In genomic region chr1:196609114-196609737, GRCh38 we compare ENCODE assay signal across 1 cellular context.
TF ChIP-seq lines count a peak whose summit lies in the region.

No MANE protein-coding gene starts in this region.

TF ChIP-seq in GM23338, 12 proteins besides CTCF, POLR2A, EP300 and RAD21 (continued from another document):
- TF ChIP-seq ZNF462 (CRISPR knock-in tag; IDR thresholded peaks at IDR 0.05) = no peak
- no peak for TF ChIP-seq POLR2AphosphoS5 (IDR thresholded peaks at IDR 0.05; ENCODE audit: low read depth)
- no peak for TF ChIP-seq EZH2phosphoT487 (IDR thresholded peaks at IDR 0.05; ENCODE audit: unreplicated experiment)
- TF ChIP-seq CREB1 (CRISPR knock-in tag; IDR thresholded peaks at IDR 0.05; ENCODE audit: low read depth) = no peak
- no peak for TF ChIP-seq EZH2 (IDR thresholded peaks at IDR 0.05; ENCODE audit: low read depth, unreplicated experiment)
- TF ChIP-seq ZNF331 (CRISPR knock-in tag; IDR thresholded peaks at IDR 0.05; ENCODE audit: low read depth) = no peak
- TF ChIP-seq NANOG (IDR thresholded peaks at IDR 0.05; ENCODE audit: borderline replicate concordance) = no peak
- TF ChIP-seq ETS1 (IDR thresholded peaks at IDR 0.05) = no peak
